ENCODE assay signal across 13 cellular contexts in genomic region chr2:130917006-130917688, GRCh38.
DNase-seq lines count a peak whose midpoint lies in the region; ATAC-seq and TF ChIP-seq lines count a peak whose summit lies in the region.
"Had no signal": no experiment of that assay in that cellular context is flagged by ENCODE, and none has a peak within 500 bp of the region (broad histone marks: within the 10 kb centered on the region; RNA-seq: fewer than 3 reads in every experiment).

No MANE protein-coding gene starts in this region.

- no peak overlapping the region for H3K14ac ChIP-seq in neuronal stem cell (ENCODE audit: low read length)

- ATAC-seq in foreskin keratinocyte (no peak), GM19395 (IDR thresholded peaks at IDR 0.05; ENCODE audit: unreplicated experiment) (no peak)
- no peak for ATAC-seq in activated T-cell treated with anti-CD3 and anti-CD28 coated beads, Interleukin-2, amount 50 U/mL, for 72 hours (replicated peaks in 1 of 2)

- no peaks in the 10 kb centered on the region for H3K4me1 Mint-ChIP-seq in activated T-helper 1 cell treated with anti-CD3 and anti-CD28 coated beads, Interleukin-12 subunit alpha, Interleukin-12 subunit beta, Interleukin-2, Interleukin-4 antibody, amounts not matched to agents 30 ng/mL and 10 ng/mL and 1 ng/mL, durations not matched to agents 14 hours and 24 hours and 36 hours (ENCODE audit: low read depth)
- H3K4me1 Mint-ChIP-seq in activated T-cell treated with anti-CD3 and anti-CD28 coated beads, Interleukin-2, amount 50 U/mL, for 72 hours (ENCODE audit: low read depth): no peaks in the 10 kb centered on the region
- H3K4me1 Mint-ChIP-seq: CD4-positive, CD25-positive, alpha-beta regulatory T cell had no signal

- H2AFZ ChIP-seq in neuronal stem cell (ENCODE audit: low read length): no peak overlapping the region

- H3K4me3 Mint-ChIP-seq in activated T-helper 1 cell treated with anti-CD3 and anti-CD28 coated beads, Interleukin-12 subunit alpha, Interleukin-12 subunit beta, Interleukin-2, Interleukin-4 antibody, amounts not matched to agents 30 ng/mL and 10 ng/mL and 1 ng/mL, durations not matched to agents 14 hours and 24 hours and 36 hours: no peak overlapping the region
- no peak overlapping the region for H3K4me3 Mint-ChIP-seq in activated T-cell treated with anti-CD3 and anti-CD28 coated beads, Interleukin-2, amount 50 U/mL, for 72 hours
- H3K4me3 Mint-ChIP-seq: CD4-positive, CD25-positive, alpha-beta regulatory T cell had no signal

- no peak overlapping the region for H2BK15ac ChIP-seq in neuronal stem cell (ENCODE audit: low read length)

- H3K36me3 ChIP-seq in H7 (replicated peaks; ENCODE audit: control insufficient read depth, insufficient read depth, low read length) (no peaks in the 10 kb centered on the region), neuronal stem cell (replicated peaks in 1 of 2; ENCODE audit: control insufficient read depth in 2 of 2, insufficient read depth in 2 of 2, low read length in 2 of 2) (peaks cover 0 to 2% of the 10 kb centered on the region in 2 donors)
- H3K36me3 ChIP-seq: BE2C had no signal

- no peak overlapping the region for H4K8ac ChIP-seq in neuronal stem cell (ENCODE audit: low read depth, low read length)

- no peaks in the 10 kb centered on the region for H3K79me1 ChIP-seq in neuronal stem cell (ENCODE audit: low read depth, low read length)

- TF ChIP-seq CTCF in foreskin keratinocyte (conservative IDR thresholded peaks at IDR 0.05): peak; percentile 12

- peak overlapping the region; percentile 74 for H3K18ac ChIP-seq in neuronal stem cell (ENCODE audit: low read length)

- H3K27me3 ChIP-seq in H7 (ENCODE audit: control insufficient read depth, insufficient read depth, low read length): no peaks in the 10 kb centered on the region; the same call in 1 of the 2 replicates
- no peaks in the 10 kb centered on the region for H3K27me3 ChIP-seq in foreskin keratinocyte
- no peaks in the 10 kb centered on the region for H3K27me3 ChIP-seq in neuronal stem cell (ENCODE audit: control insufficient read depth in 3 of 3, insufficient read depth in 3 of 3, low read depth in 1 of 3, low read length in 3 of 3)
- H3K27me3 ChIP-seq: BE2C had no signal

- no peaks in the 10 kb centered on the region for H3K36me3 Mint-ChIP-seq in activated T-helper 1 cell treated with anti-CD3 and anti-CD28 coated beads, Interleukin-12 subunit alpha, Interleukin-12 subunit beta, Interleukin-2, Interleukin-4 antibody, amounts not matched to agents 30 ng/mL and 10 ng/mL and 1 ng/mL, durations not matched to agents 14 hours and 24 hours and 36 hours (ENCODE audit: low read depth)
- no peaks in the 10 kb centered on the region for H3K36me3 Mint-ChIP-seq in activated T-cell treated with anti-CD3 and anti-CD28 coated beads, Interleukin-2, amount 50 U/mL, for 72 hours (ENCODE audit: insufficient read depth in 2 of 2)
- H3K36me3 Mint-ChIP-seq: CD4-positive, CD25-positive, alpha-beta regulatory T cell had no signal

- no peak overlapping the region for H3K4me3 ChIP-seq in H7 (ENCODE audit: insufficient read depth, low read depth, low read length)
- no peak overlapping the region for H3K4me3 ChIP-seq in neuronal stem cell (ENCODE audit: low read length in 2 of 2)

- no CpG with 5 or more reads among the region's 24 CpGs for WGBS in neuronal stem cell (ENCODE audit: extremely low coverage in 2 of 2, insufficient read length in 2 of 2, insufficient replicate concordance in 1 of 2), 2 donors

- H3K9me3 Mint-ChIP-seq in activated T-helper 1 cell treated with anti-CD3 and anti-CD28 coated beads, Interleukin-12 subunit alpha, Interleukin-12 subunit beta, Interleukin-2, Interleukin-4 antibody, amounts not matched to agents 30 ng/mL and 10 ng/mL and 1 ng/mL, durations not matched to agents 14 hours and 24 hours and 36 hours: no peaks in the 10 kb centered on the region
- H3K9me3 Mint-ChIP-seq in activated T-cell treated with anti-CD3 and anti-CD28 coated beads, Interleukin-2, amount 50 U/mL, for 72 hours: no peaks in the 10 kb centered on the region

- H3K9me3 ChIP-seq in neuronal stem cell (replicated peaks in 1 of 2; ENCODE audit: control insufficient read depth in 2 of 2, insufficient read depth in 1 of 2, low read depth in 1 of 2, low read length in 2 of 2): peaks cover 0 to 2% of the 10 kb centered on the region in 2 donors
- H3K9me3 ChIP-seq: BE2C, Caco-2 had no signal

- intact Hi-C loops in activated T-helper 1 cell treated with anti-CD3 and anti-CD28 coated beads, Interleukin-12 subunit alpha, Interleukin-12 subunit beta, Interleukin-2, Interleukin-4 antibody, amounts not matched to agents 30 ng/mL and 10 ng/mL and 1 ng/mL, durations not matched to agents 14 hours and 24 hours and 36 hours (cut with micrococcal nuclease): no loop called here

- H3K4me1 ChIP-seq in foreskin keratinocyte (peaks cover 29% of the 10 kb centered on the region), neuronal stem cell (ENCODE audit: control insufficient read depth in 2 of 2, insufficient read depth in 1 of 2, low read depth in 1 of 2, low read length in 2 of 2) (peaks cover 0 to 2% of the 10 kb centered on the region in 2 donors)
- H3K4me1 ChIP-seq: BE2C, Caco-2 had no signal

- H2BK5ac ChIP-seq in neuronal stem cell (ENCODE audit: low read length): no peak overlapping the region

- no peak overlapping the region for H3K4me2 ChIP-seq in neuronal stem cell (ENCODE audit: insufficient read depth, low read length, poor library complexity, severe bottlenecking)

- no peak overlapping the region for H3K9ac ChIP-seq in neuronal stem cell (ENCODE audit: low read depth, low read length, poor library complexity)

- no peak overlapping the region for H3K4ac ChIP-seq in neuronal stem cell (ENCODE audit: low read length)

- DNase-seq in H7 (peak; percentile 67), foreskin keratinocyte (no peak), neuronal stem cell (ENCODE audit: low spot score) (no peak), NCI-H1436 treated with DMSO at 0.1 percent for 48 hours (lab: John Stamatoyannopoulos, UW) (no peak)
- DNase-seq in activated T-helper 1 cell treated with anti-CD3 and anti-CD28 coated beads, Interleukin-12 subunit alpha, Interleukin-12 subunit beta, Interleukin-2, Interleukin-4 antibody, amounts not matched to agents 30 ng/mL and 10 ng/mL and 1 ng/mL, durations not matched to agents 14 hours and 24 hours and 36 hours (ENCODE audit: low spot score): no peak
- DNase-seq in activated T-cell treated with anti-CD3 and anti-CD28 coated beads, Interleukin-2, amount 50 U/mL, for 72 hours: no peak
- DNase-seq: ACHN; BE2C; Caco-2; CD4-positive, CD25-positive, alpha-beta regulatory T cell; GDM1; HCEC 1CT had no signal

- no peak overlapping the region for H3K23ac ChIP-seq in neuronal stem cell (ENCODE audit: low read depth, low read length, poor library complexity)

- H2AK5ac ChIP-seq in neuronal stem cell (ENCODE audit: low read depth, low read length): peak overlapping the region; percentile 20

- H3K27ac ChIP-seq in foreskin keratinocyte (no peak overlapping the region), neuronal stem cell (replicated peaks; ENCODE audit: low read length) (no peak overlapping the region)

- H4K91ac ChIP-seq in neuronal stem cell (ENCODE audit: low read depth, low read length, poor library complexity): no peak overlapping the region

- H3K27ac Mint-ChIP-seq in activated T-helper 1 cell treated with anti-CD3 and anti-CD28 coated beads, Interleukin-12 subunit alpha, Interleukin-12 subunit beta, Interleukin-2, Interleukin-4 antibody, amounts not matched to agents 30 ng/mL and 10 ng/mL and 1 ng/mL, durations not matched to agents 14 hours and 24 hours and 36 hours: no peak overlapping the region
- no peak overlapping the region for H3K27ac Mint-ChIP-seq in activated T-cell treated with anti-CD3 and anti-CD28 coated beads, Interleukin-2, amount 50 U/mL, for 72 hours
- H3K27ac Mint-ChIP-seq: CD4-positive, CD25-positive, alpha-beta regulatory T cell had no signal

- no peak overlapping the region for H2BK120ac ChIP-seq in neuronal stem cell (ENCODE audit: low read depth, low read length)

- H2BK12ac ChIP-seq in neuronal stem cell (ENCODE audit: low read length): no peak overlapping the region

- H3K27me3 Mint-ChIP-seq in activated T-helper 1 cell treated with anti-CD3 and anti-CD28 coated beads, Interleukin-12 subunit alpha, Interleukin-12 subunit beta, Interleukin-2, Interleukin-4 antibody, amounts not matched to agents 30 ng/mL and 10 ng/mL and 1 ng/mL, durations not matched to agents 14 hours and 24 hours and 36 hours (ENCODE audit: insufficient read depth): peaks cover 16% of the 10 kb centered on the region
- H3K27me3 Mint-ChIP-seq in activated T-cell treated with anti-CD3 and anti-CD28 coated beads, Interleukin-2, amount 50 U/mL, for 72 hours (ENCODE audit: low read depth): peaks cover 8% of the 10 kb centered on the region
